ENCODE assay signal across 19 cellular contexts in the genomic region with DNA sequence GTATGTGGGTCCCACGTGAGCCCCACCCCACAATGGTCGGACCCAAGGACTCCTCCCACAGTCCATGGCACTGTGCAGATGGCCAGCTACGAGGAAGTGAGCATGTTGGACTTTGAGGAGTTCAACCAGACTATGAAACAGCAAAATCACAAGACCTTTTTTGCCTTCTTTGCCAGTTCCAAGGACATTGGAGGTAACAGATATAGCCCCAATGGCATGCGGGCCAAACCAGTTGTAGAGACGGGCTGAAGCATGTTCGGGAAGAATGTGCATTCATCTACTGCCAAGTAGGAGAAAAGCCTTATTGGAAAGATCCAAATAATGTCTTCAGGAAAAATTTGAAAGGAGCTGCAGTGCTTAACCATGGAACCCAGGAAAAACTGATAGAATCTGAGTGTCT. TPM values are rescaled to one million over a fixed set of nuclear protein-coding genes. Genes with fewer than 3 reads are reported as not detected.
A peak's percentile ranks its signal among the peaks of the same experiment; 100 is the strongest.
DNase-seq lines count a peak whose midpoint lies in the region; ATAC-seq, FAIRE-seq and TF ChIP-seq lines count a peak whose summit lies in the region.
"Had no signal": no experiment of that assay in that cellular context is flagged by ENCODE, and none has a peak within 500 bp of the region (broad histone marks: within the 10 kb centered on the region; RNA-seq: fewer than 3 reads in every experiment).

No MANE protein-coding gene starts in this region.

- H3K4me1 ChIP-seq in adrenal gland (replicated peaks in 1 of 2): no peaks in the 10 kb centered on the region
- peaks cover 5% of the 10 kb centered on the region for H3K4me1 ChIP-seq in keratinocyte (ENCODE audit: control insufficient read depth, extremely low read depth, insufficient read depth, low read length)
- no peaks in the 10 kb centered on the region for H3K4me1 ChIP-seq in prostate gland (replicated peaks)
- H3K4me1 ChIP-seq: BLaER1 had no signal

- dilution Hi-C loops in keratinocyte (cut with MboI; ENCODE audit: extremely low pct_ligation_motif_present, low sequenced_read_pairs): no loop called here

- no peak for TF ChIP-seq POLR2A in adrenal gland (IDR thresholded peaks at IDR 0.05)
- TF ChIP-seq POLR2A in prostate gland (IDR thresholded peaks at IDR 0.05): no peak

- peak in 6 of 7 donors; percentile 21 to 61 (median 45) for DNase-seq in adrenal gland
- peak; percentile 69 for DNase-seq in epithelial cell of esophagus (ENCODE audit: low read depth)
- DNase-seq in keratinocyte (ENCODE audit: low read depth, low spot score): no peak
- DNase-seq in prostate gland (ENCODE audit: low spot score): peak; percentile 66
- no peak for DNase-seq in NCI-H526 treated with DMSO at 0.1 percent for 48 hours (lab: John Stamatoyannopoulos, UW)
- DNase-seq: 8988T; Calu3; CD8-positive, alpha-beta T cell; DMS79 treated with DMSO at 0.1 percent for 48 hours; GF-D8; GM23248; HCEC 1CT had no signal

- H3K36me3 ChIP-seq in adrenal gland (replicated peaks in 1 of 2): no peaks in the 10 kb centered on the region
- no peaks in the 10 kb centered on the region for H3K36me3 ChIP-seq in keratinocyte (ENCODE audit: control insufficient read depth in 2 of 2, extremely low read depth in 1 of 2, insufficient read depth in 2 of 2, low read length in 2 of 2)
- H3K36me3 ChIP-seq in prostate gland: no peaks in the 10 kb centered on the region
- H3K36me3 ChIP-seq: BLaER1 had no signal

- peak; percentile 74 for FAIRE-seq in keratinocyte (lab: Jason Lieb, UNC)
- FAIRE-seq: H54, HepG2 had no signal

- no peak for ATAC-seq in HG02970 (IDR thresholded peaks at IDR 0.05; ENCODE audit: low FRiP score, unreplicated experiment)
- no peak for ATAC-seq in GM21576 (IDR thresholded peaks at IDR 0.05; ENCODE audit: unreplicated experiment)
- ATAC-seq: CD8-positive, alpha-beta T cell; HepG2 had no signal

- no peak overlapping the region for H3K9ac ChIP-seq in keratinocyte (ENCODE audit: control insufficient read depth, extremely low read depth, insufficient read depth, low read length)
- H3K9ac ChIP-seq: BLaER1, GM23248 had no signal

- H3K9me3 ChIP-seq in adrenal gland (replicated peaks in 1 of 3) (no peaks in the 10 kb centered on the region), keratinocyte (ENCODE audit: control insufficient read depth, low read depth, low read length) (no peaks in the 10 kb centered on the region), prostate gland (no peaks in the 10 kb centered on the region)
- H3K9me3 ChIP-seq: BLaER1 had no signal

- intact Hi-C loops in adrenal gland (cut with DNase I) (no loop called here), prostate gland (cut with DNase I) (no loop called here)

- TF ChIP-seq CTCF in adrenal gland (IDR thresholded peaks at IDR 0.05) (no peak), epithelial cell of esophagus (IDR thresholded peaks at IDR 0.05; ENCODE audit: insufficient read depth, low read depth, low read length, missing control alignments) (no peak), keratinocyte (optimal IDR thresholded peaks at IDR 0.05 in 1 of 3, IDR thresholded peaks at IDR 0.05 in 1 of 3, conservative IDR thresholded peaks at IDR 0.05 in 1 of 3; ENCODE audit: extremely low read depth in 1 of 3, insufficient read depth in 2 of 3, low read length in 3 of 3) (no peak), prostate gland (IDR thresholded peaks at IDR 0.05) (no peak)

- no peak overlapping the region for H3K4me2 ChIP-seq in keratinocyte (ENCODE audit: control insufficient read depth, extremely low read depth, insufficient read depth, low read depth, low read length)
- H3K4me2 ChIP-seq: BLaER1 had no signal

- H3K4me3 ChIP-seq in adrenal gland (no peak overlapping the region), epithelial cell of esophagus (ENCODE audit: low read length) (no peak overlapping the region), keratinocyte (ENCODE audit: control insufficient read depth in 2 of 3, extremely low read depth in 1 of 3, insufficient read depth in 2 of 3, low read depth in 1 of 3, low read length in 3 of 3) (no peak overlapping the region), prostate gland (no peak overlapping the region)
- H3K4me3 ChIP-seq: BLaER1, GM23248 had no signal

- H4K20me1 ChIP-seq in keratinocyte (ENCODE audit: control insufficient read depth, extremely low read depth, insufficient read depth, low read length): no peaks in the 10 kb centered on the region
- H4K20me1 ChIP-seq: BLaER1 had no signal

- peak overlapping the region; percentile 10 for H2AFZ ChIP-seq in keratinocyte (ENCODE audit: control insufficient read depth, low read length)
- H2AFZ ChIP-seq: GM23248 had no signal

- no peaks in the 10 kb centered on the region for H3K27me3 ChIP-seq in adrenal gland
- H3K27me3 ChIP-seq in keratinocyte (ENCODE audit: control insufficient read depth, extremely low read depth, insufficient read depth, low read length): no peaks in the 10 kb centered on the region
- H3K27me3 ChIP-seq in prostate gland (replicated peaks; ENCODE audit: insufficient read depth): no peaks in the 10 kb centered on the region
- H3K27me3 ChIP-seq: BLaER1 had no signal

- no peaks in the 10 kb centered on the region for H3K79me2 ChIP-seq in keratinocyte (ENCODE audit: control insufficient read depth, insufficient read depth, low read length)

- H3K27ac ChIP-seq in adrenal gland (peak overlapping the region in 2 of 5 donors; percentile 16 to 44), keratinocyte (ENCODE audit: control insufficient read depth, insufficient read depth, low read length) (no peak overlapping the region), prostate gland (no peak overlapping the region)
- H3K27ac ChIP-seq: BLaER1, GM23248 had no signal

- WGBS in adrenal gland, 4 donors: 46 to 56% (median 47%) methylated on average over 6 of the region's 6 CpGs
- WGBS in prostate gland: 41% methylated on average over 6 of the region's 6 CpGs

- H3K9me1 ChIP-seq in keratinocyte (ENCODE audit: control insufficient read depth, extremely low read depth, insufficient read depth, low read length): no peaks in the 10 kb centered on the region

RNA-seq across cellular contexts. Expression of gene DNER, which starts 12.6 kb away (rescaled TPM):
- total RNA-seq in adrenal gland (100 to 1,000 TPM in 7 of 8 donors, 10 to 100 TPM in 1; 81.2 to 309 (median 200) TPM), prostate gland (1 to 10 TPM; 2.6 to 6.0 TPM)
- polyA plus RNA-seq in adrenal gland (100 to 1,000 TPM in 1 of 3 donors, 10 to 100 TPM in 2; 49.2 to 188 (median 56.9) TPM), keratinocyte (7.5 to 11.0 TPM (median 8.5 TPM) in 3 replicates)
- polyA plus RNA-seq in keratinocyte (2011; ENCODE audit: low read depth): 0.62 TPM
- polyA plus RNA-seq in keratinocyte (2011; cell fraction: cytosol; rRNA removed): 7.0 and 7.8 TPM in 2 replicates
- 5.6 and 7.3 TPM in 2 replicates for polyA plus RNA-seq in keratinocyte (2011; cell fraction: nucleus; rRNA removed)
- polyA plus RNA-seq in keratinocyte (2012; ENCODE audit: low replicate concordance): 3.1 and 4.4 TPM in 2 replicates
- 6.4 to 12.5 TPM (median 12.2 TPM) in 3 replicates for polyA minus RNA-seq in keratinocyte
- 5.2 TPM for polyA minus RNA-seq in keratinocyte (2011; cell fraction: cytosol; rRNA and poly(A)+ RNA removed)
- polyA minus RNA-seq in keratinocyte (2011; cell fraction: nucleus; rRNA and poly(A)+ RNA removed): 6.3 and 9.3 TPM in 2 replicates
- total RNA-seq: CD8-positive, alpha-beta T cell; HepG2 had no signal
- polyA plus RNA-seq: AG04450, HepG2, IgD-negative memory B cell had no signal

Comparison
In these comparisons a context has a peak if more than half of its experiments do, and no peak if none do; other contexts are left out.
1. DNase-seq: peak in adrenal gland (6 of 7), epithelial cell of esophagus (single experiment) and prostate gland (single experiment); none in keratinocyte (single experiment) and NCI-H526 treated with DMSO at 0.1 percent for 48 hours (single experiment).
2. RNA of gene DNER, which starts 12.6 kb away (total RNA-seq): 81.2 to 309 TPM in adrenal gland; 2.6 to 6.0 TPM in prostate gland; every median in the first group is over 10 times any median in the second.